13 cellular contexts compared by ENCODE assay signal in the genomic region with DNA sequence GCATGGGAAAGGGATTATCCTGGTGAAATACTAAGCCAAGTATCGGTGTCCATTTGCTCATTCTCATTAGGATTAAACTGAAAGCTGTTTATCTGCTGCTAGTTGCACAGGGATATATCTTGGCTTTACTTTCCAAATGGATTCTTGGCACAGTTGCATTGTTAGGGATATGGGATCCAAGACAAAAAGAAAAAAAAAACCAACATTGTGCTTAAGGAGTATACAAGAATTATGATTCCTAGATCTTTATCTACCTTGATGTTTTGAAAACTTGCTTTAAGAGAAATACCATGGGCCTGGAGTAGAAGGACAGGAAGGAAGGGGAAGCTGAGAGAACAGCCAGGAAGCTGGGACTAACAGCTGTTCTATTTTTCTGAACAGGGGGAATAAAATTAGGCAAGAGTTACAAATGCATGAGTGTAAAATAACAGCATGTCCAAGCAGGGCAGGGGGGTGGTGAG.
DNase-seq lines count a peak whose midpoint lies in the region; TF ChIP-seq lines count a peak whose summit lies in the region.
"Had no signal": no experiment of that assay in that cellular context is flagged by ENCODE, and none has a peak within 500 bp of the region (broad histone marks: within the 10 kb centered on the region; RNA-seq: fewer than 3 reads in every experiment).

No MANE protein-coding gene starts in this region.

- H2AK5ac ChIP-seq in H9 (ENCODE audit: insufficient read length, low read length): no peak overlapping the region

- H2BK15ac ChIP-seq in H9 (ENCODE audit: low read depth, low read length): no peak overlapping the region

- H3K56ac ChIP-seq in H9 (ENCODE audit: insufficient read length, low read depth, low read length): no peak overlapping the region

- no peak overlapping the region for H3K4me2 ChIP-seq in H9 (ENCODE audit: insufficient read depth, insufficient read length, low read length)

- no peaks in the 10 kb centered on the region for H3K23me2 ChIP-seq in H9 (ENCODE audit: insufficient read length, low read depth, low read length, poor library complexity, severe bottlenecking)

- no peak overlapping the region for H2AFZ ChIP-seq in H9 (ENCODE audit: low read length)

- no peak overlapping the region for H2BK20ac ChIP-seq in H9 (ENCODE audit: low read depth, low read length, poor library complexity, severe bottlenecking)

- peaks cover 2% of the 10 kb centered on the region; the same call in 1 of the 2 replicates for H3K27me3 Mint-ChIP-seq in H9 (ENCODE audit: low read depth)
- H3K27me3 Mint-ChIP-seq: activated naive CD8-positive, alpha-beta T cell had no signal

- DNase-seq in AG10803 (ENCODE audit: low read depth) (peak; percentile 25), NCI-H446 (lab: John Stamatoyannopoulos, UW) (peak; percentile 14 to 38), dermis blood vessel endothelial cell (peak; percentile 73), lung microvascular endothelial cell (ENCODE audit: low read depth in 2 of 2) (peak; percentile 53 to 84), HuH-7.5 (ENCODE audit: low spot score) (no peak), CD1c-positive myeloid dendritic cell (ENCODE audit: extremely low spot score) (no peak), H9 (no peak), 8988T (no peak)
- DNase-seq: NCI-H1417; NCI-H526; SHP77; stimulated activated CD4-positive, alpha-beta T cell treated with anti-CD3 and anti-CD28 coated beads, Interleukin-2, amount 100 ng/mL, for 24 hours had no signal

- H3K23ac ChIP-seq in H9 (ENCODE audit: insufficient read length, low read depth, low read length): no peak overlapping the region

- H2BK12ac ChIP-seq in H9 (ENCODE audit: insufficient read length, low read depth, low read length): no peak overlapping the region

- no peak overlapping the region for H3K4me3 ChIP-seq in AG10803 (ENCODE audit: low read length)

- no CpG with 5 or more reads among the region's 1 CpG for WGBS in H9 (ENCODE audit: extremely low coverage, insufficient read length, low lambda C conversion rate)

- H2BK120ac ChIP-seq in H9 (ENCODE audit: low read depth, low read length, poor library complexity, severe bottlenecking): no peak overlapping the region

- H3K9ac ChIP-seq in H9 (ENCODE audit: extremely low read depth, insufficient read length, low read length): no peak overlapping the region

- peaks cover 5% of the 10 kb centered on the region; the same call in 1 of the 2 replicates for H3K4me1 ChIP-seq in H9 (ENCODE audit: insufficient read depth, low read length)

- no peak overlapping the region for H2BK5ac ChIP-seq in H9 (ENCODE audit: insufficient read length, low read length)

- no peaks in the 10 kb centered on the region for H4K20me1 ChIP-seq in H9 (ENCODE audit: control insufficient read depth, insufficient read depth, insufficient read length)

- H3K79me2 ChIP-seq in H9 (ENCODE audit: insufficient read depth, low read length): no peaks in the 10 kb centered on the region

- H3K27ac Mint-ChIP-seq in H9: no peak overlapping the region; a peak in 1 of 7 replicates
- H3K27ac Mint-ChIP-seq: activated naive CD8-positive, alpha-beta T cell had no signal

- no peak overlapping the region for H3K18ac ChIP-seq in H9 (ENCODE audit: insufficient read length, low read depth, low read length)

- H4K8ac ChIP-seq in H9 (replicated peaks; ENCODE audit: insufficient read length, low read depth, low read length): no peak overlapping the region

- peaks cover 3 to 11% (median 4%) of the 10 kb centered on the region in 3 experiments; a peak in 5 of 7 replicates for H3K36me3 Mint-ChIP-seq in H9 (ENCODE audit: insufficient read depth in 1 of 3, low read depth in 3 of 3)
- H3K36me3 Mint-ChIP-seq: activated naive CD8-positive, alpha-beta T cell had no signal

- no peaks in the 10 kb centered on the region for H3K79me1 ChIP-seq in H9 (ENCODE audit: insufficient read depth, low read depth, low read length, poor library complexity, severe bottlenecking)

- H3K14ac ChIP-seq in H9 (ENCODE audit: insufficient read depth, low read length): no peak overlapping the region

- H3K4me3 Mint-ChIP-seq in H9: no peak overlapping the region
- H3K4me3 Mint-ChIP-seq: activated naive CD8-positive, alpha-beta T cell had no signal

- no peak overlapping the region for H3K27ac ChIP-seq in H9 (ENCODE audit: insufficient read length, low read depth, low read length)

- no peak overlapping the region for H4K91ac ChIP-seq in H9 (ENCODE audit: insufficient read length, low read depth, low read length)

- no peak overlapping the region for H3K4ac ChIP-seq in H9 (ENCODE audit: low read depth, low read length)

- no peak overlapping the region for H4K5ac ChIP-seq in H9 (ENCODE audit: insufficient read length, low read depth, low read length)

- no peak overlapping the region for H3T11ph ChIP-seq in H9 (ENCODE audit: low read length)

- H3K9me3 Mint-ChIP-seq in H9: peaks cover 59 to 62% of the 10 kb centered on the region in 2 experiments

- no peak for TF ChIP-seq CTCF in AG10803 (conservative IDR thresholded peaks at IDR 0.05; ENCODE audit: low read length)
- no peak for TF ChIP-seq CTCF in H9 (conservative IDR thresholded peaks at IDR 0.05)

- no peaks in the 10 kb centered on the region for H3K27me3 ChIP-seq in H9 (ENCODE audit: insufficient read depth, low read length)

- peaks cover 0 to 8% of the 10 kb centered on the region in 2 experiments; a peak in 2 of 4 replicates for H3K4me1 Mint-ChIP-seq in H9

- H3K9me3 ChIP-seq in H9 (ENCODE audit: control insufficient read depth, low read depth, low read length): no peaks in the 10 kb centered on the region

Comparison
In these comparisons a context has a peak if more than half of its experiments do, and no peak if none do; other contexts are left out.
1. DNase-seq: peak in AG10803 (single experiment), NCI-H446 (2 of 2), dermis blood vessel endothelial cell (single experiment) and lung microvascular endothelial cell (2 of 2); none in HuH-7.5 (single experiment), CD1c-positive myeloid dendritic cell (single experiment), H9 (single experiment) and 8988T (single experiment).